ENCODE assay signal across 18 cellular contexts in genomic region chr4:142316913-142317312, GRCh38.
DNase-seq lines count a peak whose midpoint lies in the region; ATAC-seq, FAIRE-seq and TF ChIP-seq lines count a peak whose summit lies in the region.
"Had no signal": no experiment of that assay in that cellular context is flagged by ENCODE, and none has a peak within 500 bp of the region (broad histone marks: within the 10 kb centered on the region; RNA-seq: fewer than 3 reads in every experiment).

No MANE protein-coding gene starts in this region.

- no peak for DNase-seq in activated naive CD4-positive, alpha-beta T cell treated with anti-CD3 and anti-CD28 coated beads, Interleukin-2, amount 50 U/mL, for 72 hours (ENCODE audit: low spot score in 2 of 2)
- no peak for DNase-seq in CD4-positive, alpha-beta memory T cell
- no peak for DNase-seq in T-cell
- no peak for DNase-seq in astrocyte (ENCODE audit: low read depth)
- DNase-seq: C1 segment of cervical spinal cord; CD8-positive, alpha-beta memory T cell; DMS 273 treated with DMSO at 0.1 percent for 48 hours; DMS79; EL; GDM1; GOT3 had no signal

- intact Hi-C loops in CD4-positive, alpha-beta memory T cell (cut with micrococcal nuclease), result no loop called here

- peaks cover 18% of the 10 kb centered on the region for H3K36me3 ChIP-seq in CD4-positive, alpha-beta memory T cell (ENCODE audit: insufficient read depth, low read length)
- no peaks in the 10 kb centered on the region for H3K36me3 ChIP-seq in astrocyte (ENCODE audit: insufficient read depth, low read length)
- H3K36me3 ChIP-seq: HAP-1 had no signal

- H3K36me3 Mint-ChIP-seq in activated naive CD4-positive, alpha-beta T cell treated with anti-CD3 and anti-CD28 coated beads, Interleukin-2, amount 50 U/mL, for 24 hours, result peaks cover 44% of the 10 kb centered on the region
- peaks cover 45 to 67% of the 10 kb centered on the region in 2 donors for H3K36me3 Mint-ChIP-seq in activated naive CD4-positive, alpha-beta T cell treated with anti-CD3 and anti-CD28 coated beads, Interleukin-2, amount 50 U/mL, for 72 hours
- peaks cover 72 to 76% of the 10 kb centered on the region in 2 donors for H3K36me3 Mint-ChIP-seq in CD4-positive, alpha-beta memory T cell
- H3K36me3 Mint-ChIP-seq in T-cell, result peaks cover 60% of the 10 kb centered on the region
- H3K36me3 Mint-ChIP-seq in astrocyte (ENCODE audit: low read depth, unreplicated experiment), result no peaks in the 10 kb centered on the region

- H3K4me1 ChIP-seq in CD4-positive, alpha-beta memory T cell (ENCODE audit: insufficient read depth, low read length), result peaks cover 80% of the 10 kb centered on the region
- H3K4me1 ChIP-seq in astrocyte (ENCODE audit: insufficient read depth, low read length), result no peaks in the 10 kb centered on the region

- no peak overlapping the region for H3K4me2 ChIP-seq in astrocyte (ENCODE audit: low read length)

- peaks cover 96% of the 10 kb centered on the region for H3K4me1 Mint-ChIP-seq in activated naive CD4-positive, alpha-beta T cell treated with anti-CD3 and anti-CD28 coated beads, Interleukin-2, amount 50 U/mL, for 24 hours
- peaks cover 75 to 96% (median 89%) of the 10 kb centered on the region in 4 donors for H3K4me1 Mint-ChIP-seq in CD4-positive, alpha-beta memory T cell
- H3K4me1 Mint-ChIP-seq in T-cell (peaks cover 88 to 93% (median 90%) of the 10 kb centered on the region in 3 donors), astrocyte (ENCODE audit: low read depth, unreplicated experiment) (peaks cover 2% of the 10 kb centered on the region)

- H3K27me3 Mint-ChIP-seq in activated naive CD4-positive, alpha-beta T cell treated with anti-CD3 and anti-CD28 coated beads, Interleukin-2, amount 50 U/mL, for 24 hours, result no peaks in the 10 kb centered on the region
- H3K27me3 Mint-ChIP-seq in CD4-positive, alpha-beta memory T cell, result no peaks in the 10 kb centered on the region
- H3K27me3 Mint-ChIP-seq in T-cell (no peaks in the 10 kb centered on the region), astrocyte (ENCODE audit: low read depth, unreplicated experiment) (no peaks in the 10 kb centered on the region)
- H3K27me3 Mint-ChIP-seq: CD8-positive, alpha-beta memory T cell had no signal

- H3K9me3 ChIP-seq in CD4-positive, alpha-beta memory T cell (ENCODE audit: control insufficient read depth in 1 of 2, low read length in 2 of 2), result no peaks in the 10 kb centered on the region
- H3K9me3 ChIP-seq in astrocyte (ENCODE audit: insufficient read depth, low read depth, low read length), result no peaks in the 10 kb centered on the region
- H3K9me3 ChIP-seq: HAP-1 had no signal

- no peak for ATAC-seq in activated naive CD4-positive, alpha-beta T cell treated with anti-CD3 and anti-CD28 coated beads, Interleukin-2, amount 50 U/mL, for 72 hours
- no peak for ATAC-seq in T-cell (replicated peaks in 1 of 4)
- ATAC-seq in GM21381 (IDR thresholded peaks at IDR 0.05; ENCODE audit: unreplicated experiment), result no peak
- no peak for ATAC-seq in HG02852 (IDR thresholded peaks at IDR 0.05; ENCODE audit: unreplicated experiment)
- ATAC-seq: GM12878 had no signal

- H3K27ac Mint-ChIP-seq in activated naive CD4-positive, alpha-beta T cell treated with anti-CD3 and anti-CD28 coated beads, Interleukin-2, amount 50 U/mL, for 24 hours, result peak overlapping the region; percentile 48
- no peak overlapping the region for H3K27ac Mint-ChIP-seq in activated naive CD4-positive, alpha-beta T cell treated with anti-CD3 and anti-CD28 coated beads, Interleukin-2, amount 50 U/mL, for 72 hours
- peak overlapping the region in 5 of 7 donors; percentile 10 to 82 (median 78) for H3K27ac Mint-ChIP-seq in CD4-positive, alpha-beta memory T cell
- H3K27ac Mint-ChIP-seq in T-cell (peak overlapping the region; percentile 30 to 55), astrocyte (ENCODE audit: unreplicated experiment) (no peak overlapping the region)

- no peaks in the 10 kb centered on the region for H4K20me1 ChIP-seq in astrocyte (ENCODE audit: insufficient read depth, low read length)

- no peaks in the 10 kb centered on the region for H3K79me2 ChIP-seq in astrocyte (ENCODE audit: insufficient read depth, low read length)

- peak; percentile 20 for FAIRE-seq in astrocyte (lab: Jason Lieb, UNC)
- FAIRE-seq: D721Med, GM12878, H54 had no signal

- no peak overlapping the region for H2AFZ ChIP-seq in astrocyte (ENCODE audit: low read depth, low read length)

- no peak overlapping the region for H3K4me3 ChIP-seq in CD4-positive, alpha-beta memory T cell (ENCODE audit: low read length in 2 of 2)
- H3K4me3 ChIP-seq in astrocyte (ENCODE audit: insufficient read depth, low read depth, low read length), result no peak overlapping the region
- H3K4me3 ChIP-seq: GM12878, HAP-1 had no signal

- H3K4me3 Mint-ChIP-seq in activated naive CD4-positive, alpha-beta T cell treated with anti-CD3 and anti-CD28 coated beads, Interleukin-2, amount 50 U/mL, for 24 hours, result peak overlapping the region; percentile 19
- peak overlapping the region in 1 of 8 donors; percentile 9 for H3K4me3 Mint-ChIP-seq in CD4-positive, alpha-beta memory T cell
- H3K4me3 Mint-ChIP-seq in T-cell, result no peak overlapping the region
- no peak overlapping the region for H3K4me3 Mint-ChIP-seq in astrocyte (ENCODE audit: unreplicated experiment)
- H3K4me3 Mint-ChIP-seq: CD8-positive, alpha-beta memory T cell had no signal

- peaks cover 10% of the 10 kb centered on the region for H3K9me3 Mint-ChIP-seq in activated naive CD4-positive, alpha-beta T cell treated with anti-CD3 and anti-CD28 coated beads, Interleukin-2, amount 50 U/mL, for 24 hours
- peaks cover 3 to 13% of the 10 kb centered on the region in 2 donors for H3K9me3 Mint-ChIP-seq in activated naive CD4-positive, alpha-beta T cell treated with anti-CD3 and anti-CD28 coated beads, Interleukin-2, amount 50 U/mL, for 72 hours
- H3K9me3 Mint-ChIP-seq in CD4-positive, alpha-beta memory T cell, result peaks cover 0 to 4% (median 0%) of the 10 kb centered on the region in 8 donors
- H3K9me3 Mint-ChIP-seq in T-cell (peaks cover 0 to 8% (median 0%) of the 10 kb centered on the region in 3 donors), astrocyte (ENCODE audit: unreplicated experiment) (no peaks in the 10 kb centered on the region)

- H3K27ac ChIP-seq in CD4-positive, alpha-beta memory T cell (ENCODE audit: low read depth, low read length), result no peak overlapping the region
- H3K27ac ChIP-seq in astrocyte (ENCODE audit: low read depth, low read length), result no peak overlapping the region

- POLR2A ChIA-PET in CD4-positive, alpha-beta memory T cell (lab: Charles Lee; ENCODE audit: partially characterized antibody), result no interaction called here
- POLR2A ChIA-PET in T-cell (lab: Charles Lee), result no interaction called here

- CTCF ChIA-PET in CD4-positive, alpha-beta memory T cell (lab: Charles Lee; ENCODE audit: partially characterized antibody), result interaction anchor here (1.4 kb wide), 1 partner anchor 36 kb away, joined by 3 read pairs; no protein-coding TSS in a partner anchor
- CTCF ChIA-PET in T-cell (lab: Charles Lee), result no interaction called here

- no peaks in the 10 kb centered on the region for H3K27me3 ChIP-seq in CD4-positive, alpha-beta memory T cell (ENCODE audit: insufficient read depth, low read length)
- H3K27me3 ChIP-seq in astrocyte (ENCODE audit: insufficient read depth, low read length), result no peaks in the 10 kb centered on the region

- no peak overlapping the region for H3K9ac ChIP-seq in astrocyte (ENCODE audit: low read length)

- no peak for TF ChIP-seq CTCF in astrocyte (IDR thresholded peaks at IDR 0.05; ENCODE audit: insufficient read depth, low read depth, low read length)

Comparison
In these comparisons a context has a peak if more than half of its experiments do, and no peak if none do; other contexts are left out.
1. H3K27ac Mint-ChIP-seq: peak in activated naive CD4-positive, alpha-beta T cell treated with anti-CD3 and anti-CD28 coated beads, Interleukin-2, amount 50 U/mL, for 24 hours (single experiment), CD4-positive, alpha-beta memory T cell (5 of 7) and T-cell (2 of 2); none in activated naive CD4-positive, alpha-beta T cell treated with anti-CD3 and anti-CD28 coated beads, Interleukin-2, amount 50 U/mL, for 72 hours (0 of 2) and astrocyte (single experiment).